Comparison of ENCODE assay signal across 8 cellular contexts in the genomic region with DNA sequence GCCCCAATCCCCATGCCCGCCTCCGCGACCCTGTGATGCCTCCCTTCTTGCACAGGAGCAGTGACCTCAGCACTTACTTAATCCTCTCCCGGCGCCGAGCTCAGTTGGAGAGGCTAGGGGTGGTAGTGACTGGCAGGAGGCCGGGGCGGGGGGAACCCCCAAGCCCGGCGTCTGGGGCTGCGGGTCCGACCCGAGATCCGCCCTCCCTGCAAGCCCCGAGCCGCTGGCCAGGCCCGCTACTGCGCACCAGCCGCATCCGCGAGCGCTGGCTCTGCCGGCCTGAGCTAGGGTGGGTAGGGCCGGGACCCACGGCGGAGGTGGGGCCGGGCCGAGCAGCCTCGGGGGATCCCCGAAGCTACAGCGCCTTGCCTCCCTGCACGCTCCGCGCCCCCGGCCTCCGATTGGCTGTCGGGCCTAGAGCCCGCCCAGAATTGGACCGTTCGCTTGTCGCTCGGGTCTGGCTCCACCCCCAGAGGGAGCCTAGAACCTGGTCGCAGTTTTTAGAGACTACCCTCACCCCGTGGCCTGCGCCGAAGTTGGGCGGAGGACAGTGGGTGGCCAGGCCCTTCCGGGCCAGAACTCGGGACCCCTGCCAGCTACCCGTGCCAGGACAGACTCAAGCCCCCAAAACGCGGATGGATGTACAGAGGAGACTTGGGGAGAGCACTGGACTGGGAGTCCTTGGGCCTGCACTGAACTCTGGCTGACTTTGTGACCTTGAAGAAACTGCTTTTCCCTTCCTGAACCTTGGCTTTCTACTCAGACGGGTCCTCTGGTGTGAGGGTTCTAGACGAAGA. TPM values are rescaled to one million over a fixed set of nuclear protein-coding genes. Genes with fewer than 3 reads are reported as not detected.
A peak's percentile ranks its signal among the peaks of the same experiment; 100 is the strongest.
DNase-seq lines count a peak whose midpoint lies in the region; ATAC-seq and TF ChIP-seq lines count a peak whose summit lies in the region.

C3orf18 (minus strand) TSS at position 362 of the 797 bp plus-strand sequence. CDS start 2,048 bp downstream, outside the sequence.

- intact Hi-C loops in head of caudate nucleus (cut with DNase I), result loop anchor here (5.0 kb wide), 2 partner anchors 205 to 815 kb away; no protein-coding TSS in a partner anchor
- intact Hi-C loops in testis (cut with DNase I; ENCODE audit: low total_unique reads), result no loop called here

- H3K9me3 ChIP-seq in Karpas-422 (ENCODE audit: low read length) (no peaks in the 10 kb centered on the region), osteoblast (ENCODE audit: low read depth, low read length) (no peaks in the 10 kb centered on the region), testis (no peaks in the 10 kb centered on the region)

- ATAC-seq in GM21717 (IDR thresholded peaks at IDR 0.05; ENCODE audit: unreplicated experiment), result peak; percentile 73
- peak; percentile 89 for ATAC-seq in SK-N-SH treated with all-trans-retinoic acid at 6 μM for 48 hours
- peak; percentile 80 to 84 for ATAC-seq in activated naive CD4-positive, alpha-beta T cell treated with anti-CD3 and anti-CD28 coated beads, Interleukin-2, amount 50 U/mL, for 72 hours

- WGBS in testis, 2 donors, result 2 to 8% methylated on average over 5 to 53 of the region's 54 CpGs

- H2AFZ ChIP-seq in Karpas-422 (ENCODE audit: low read length), result peak within 1 kb of the TSS; percentile 88
- H2AFZ ChIP-seq in osteoblast (ENCODE audit: low read length), result peak within 1 kb of the TSS; percentile 93

- H3K4me3 ChIP-seq in Karpas-422 (ENCODE audit: low read length), result peak within 1 kb of the TSS; percentile 88
- peak within 1 kb of the TSS; percentile 91 for H3K4me3 ChIP-seq in osteoblast (ENCODE audit: insufficient read depth, low read length)
- peak within 1 kb of the TSS; percentile 63 to 79 for H3K4me3 ChIP-seq in testis

- H3K27me3 ChIP-seq in Karpas-422 (ENCODE audit: low read length), result no peaks in the 10 kb centered on the region
- no peaks in the 10 kb centered on the region for H3K27me3 ChIP-seq in osteoblast (ENCODE audit: insufficient read depth, low read length)
- no peaks in the 10 kb centered on the region for H3K27me3 ChIP-seq in testis

- peaks cover 29 to 41% of the 10 kb centered on the region in 2 donors for H3K36me3 Mint-ChIP-seq in activated naive CD4-positive, alpha-beta T cell treated with anti-CD3 and anti-CD28 coated beads, Interleukin-2, amount 50 U/mL, for 72 hours

- H4K20me1 ChIP-seq in Karpas-422 (ENCODE audit: insufficient read depth, low read depth, low read length) (no peaks in the 10 kb centered on the region), osteoblast (ENCODE audit: insufficient read depth, low read length) (no peaks in the 10 kb centered on the region)

- H3K4me1 ChIP-seq in Karpas-422 (ENCODE audit: low read length), result peaks cover 29% of the 10 kb centered on the region
- peaks cover 29% of the 10 kb centered on the region for H3K4me1 ChIP-seq in osteoblast (ENCODE audit: insufficient read depth, low read length)
- H3K4me1 ChIP-seq in testis, result peaks cover 14% of the 10 kb centered on the region

- H3K9ac ChIP-seq in Karpas-422 (ENCODE audit: low read length), result peak within 1 kb of the TSS; percentile 82

- peak within 1 kb of the TSS; percentile 98 to 99 for H3K27ac Mint-ChIP-seq in activated naive CD4-positive, alpha-beta T cell treated with anti-CD3 and anti-CD28 coated beads, Interleukin-2, amount 50 U/mL, for 72 hours

- no peak for TF ChIP-seq POLR2A in testis (IDR thresholded peaks at IDR 0.05)

- H3K27ac ChIP-seq in Karpas-422 (ENCODE audit: low read length), result no peak within 1 kb of the TSS
- peak within 1 kb of the TSS; percentile 63 for H3K27ac ChIP-seq in osteoblast (ENCODE audit: low read depth, low read length)
- H3K27ac ChIP-seq in testis, result peak within 1 kb of the TSS; percentile 28 to 84

- TF ChIP-seq CTCF in osteoblast (IDR thresholded peaks at IDR 0.05; ENCODE audit: extremely low read depth, low read depth, low read length) (no peak), testis (IDR thresholded peaks at IDR 0.05) (no peak)

- peaks cover 5% of the 10 kb centered on the region; the same call in 1 of the 2 replicates for H3K79me2 ChIP-seq in Karpas-422 (ENCODE audit: low read length)
- peaks cover 23% of the 10 kb centered on the region for H3K79me2 ChIP-seq in osteoblast (ENCODE audit: insufficient read depth, low read length)

- H3K4me2 ChIP-seq in Karpas-422 (ENCODE audit: low read depth, low read length, poor library complexity, severe bottlenecking) (peak within 1 kb of the TSS; percentile 74), osteoblast (ENCODE audit: insufficient read depth, low read length) (peak within 1 kb of the TSS; percentile 94)

- DNase-seq in DMS79 treated with DMSO at 0.1 percent for 48 hours (lab: John Stamatoyannopoulos, UW) (peak; percentile 25), Karpas-422 (peak; percentile 97), head of caudate nucleus (peak; percentile 82 to 97 (median 94)), osteoblast (ENCODE audit: insufficient read length, low spot score, missing footprints) (peak; percentile 99), testis (peak; percentile 95)
- peak; percentile 96 to 97 for DNase-seq in activated naive CD4-positive, alpha-beta T cell treated with anti-CD3 and anti-CD28 coated beads, Interleukin-2, amount 50 U/mL, for 72 hours (ENCODE audit: low spot score in 2 of 2)

- H3K9me3 Mint-ChIP-seq in activated naive CD4-positive, alpha-beta T cell treated with anti-CD3 and anti-CD28 coated beads, Interleukin-2, amount 50 U/mL, for 72 hours, result no peaks in the 10 kb centered on the region

- no peaks in the 10 kb centered on the region for H3K9me2 ChIP-seq in Karpas-422 (replicated peaks; ENCODE audit: insufficient read depth, low read length)

- no peaks in the 10 kb centered on the region for H3K36me3 ChIP-seq in Karpas-422 (ENCODE audit: insufficient read depth, low read length)
- H3K36me3 ChIP-seq in osteoblast (ENCODE audit: insufficient read depth, low read length), result no peaks in the 10 kb centered on the region
- H3K36me3 ChIP-seq in testis (ENCODE audit: low read depth, missing control alignments), result no peaks in the 10 kb centered on the region

TF ChIP-seq in SK-N-SH treated with all-trans-retinoic acid at 6 μM for 48 hours, 23 proteins besides CTCF, POLR2A, EP300 and RAD21 (continues in another document):
- TF ChIP-seq ARNTL (CRISPR knock-in tag; IDR thresholded peaks at IDR 0.05; ENCODE audit: borderline replicate concordance, low read depth) (no peak), ZNF70 (CRISPR knock-in tag; IDR thresholded peaks at IDR 0.05) (no peak), ZFP3 (CRISPR knock-in tag; IDR thresholded peaks at IDR 0.05) (no peak), SNAI2 (CRISPR knock-in tag; IDR thresholded peaks at IDR 0.05) (no peak), ZNF8 (CRISPR knock-in tag; IDR thresholded peaks at IDR 0.05) (no peak), PPARA (CRISPR knock-in tag; IDR thresholded peaks at IDR 0.05; ENCODE audit: borderline replicate concordance) (no peak), OSR1 (CRISPR knock-in tag; IDR thresholded peaks at IDR 0.05) (no peak), TOX (CRISPR knock-in tag; IDR thresholded peaks at IDR 0.05; ENCODE audit: borderline replicate concordance) (no peak), RARB (CRISPR knock-in tag; IDR thresholded peaks at IDR 0.05) (no peak), ESRRG (CRISPR knock-in tag; IDR thresholded peaks at IDR 0.05) (no peak), ISL1 (CRISPR knock-in tag; IDR thresholded peaks at IDR 0.05) (no peak)
- TF ChIP-seq, protein P1, sequence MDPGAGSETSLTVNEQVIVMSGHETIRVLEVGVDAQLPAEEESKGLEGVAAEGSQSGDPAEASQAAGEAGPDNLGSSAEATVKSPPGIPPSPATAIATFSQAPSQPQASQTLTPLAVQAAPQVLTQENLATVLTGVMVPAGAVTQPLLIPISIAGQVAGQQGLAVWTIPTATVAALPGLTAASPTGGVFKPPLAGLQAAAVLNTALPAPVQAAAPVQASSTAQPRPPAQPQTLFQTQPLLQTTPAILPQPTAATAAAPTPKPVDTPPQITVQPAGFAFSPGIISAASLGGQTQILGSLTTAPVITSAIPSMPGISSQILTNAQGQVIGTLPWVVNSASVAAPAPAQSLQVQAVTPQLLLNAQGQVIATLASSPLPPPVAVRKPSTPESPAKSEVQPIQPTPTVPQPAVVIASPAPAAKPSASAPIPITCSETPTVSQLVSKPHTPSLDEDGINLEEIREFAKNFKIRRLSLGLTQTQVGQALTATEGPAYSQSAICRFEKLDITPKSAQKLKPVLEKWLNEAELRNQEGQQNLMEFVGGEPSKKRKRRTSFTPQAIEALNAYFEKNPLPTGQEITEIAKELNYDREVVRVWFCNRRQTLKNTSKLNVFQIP (CRISPR knock-in tag; IDR thresholded peaks at IDR 0.05; ENCODE audit: borderline replicate concordance, low read depth), result no peak
- TF ChIP-seq, protein P2, sequence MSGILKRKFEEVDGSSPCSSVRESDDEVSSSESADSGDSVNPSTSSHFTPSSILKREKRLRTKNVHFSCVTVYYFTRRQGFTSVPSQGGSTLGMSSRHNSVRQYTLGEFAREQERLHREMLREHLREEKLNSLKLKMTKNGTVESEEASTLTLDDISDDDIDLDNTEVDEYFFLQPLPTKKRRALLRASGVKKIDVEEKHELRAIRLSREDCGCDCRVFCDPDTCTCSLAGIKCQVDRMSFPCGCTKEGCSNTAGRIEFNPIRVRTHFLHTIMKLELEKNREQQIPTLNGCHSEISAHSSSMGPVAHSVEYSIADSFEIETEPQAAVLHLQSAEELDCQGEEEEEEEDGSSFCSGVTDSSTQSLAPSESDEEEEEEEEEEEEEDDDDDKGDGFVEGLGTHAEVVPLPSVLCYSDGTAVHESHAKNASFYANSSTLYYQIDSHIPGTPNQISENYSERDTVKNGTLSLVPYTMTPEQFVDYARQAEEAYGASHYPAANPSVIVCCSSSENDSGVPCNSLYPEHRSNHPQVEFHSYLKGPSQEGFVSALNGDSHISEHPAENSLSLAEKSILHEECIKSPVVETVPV (CRISPR knock-in tag; IDR thresholded peaks at IDR 0.05), result no peak

RNA-seq across cellular contexts. Expression of gene C3orf18, which starts in this region (rescaled TPM):
- 0.15 and 3.3 TPM in 2 replicates for total RNA-seq in Karpas-422 (2014; rRNA removed; shearing (Covaris generic); ENCODE audit: low replicate concordance)
- 10 to 100 TPM; 21.4 to 42.4 TPM for total RNA-seq in activated naive CD4-positive, alpha-beta T cell treated with anti-CD3 and anti-CD28 coated beads, Interleukin-2, amount 50 U/mL, for 72 hours
- 17.7 and 18.8 TPM in 2 replicates for total RNA-seq in osteoblast
- total RNA-seq in testis, result 10 to 100 TPM; 21.0 to 28.8 TPM
- polyA plus RNA-seq in testis (ENCODE audit: insufficient read depth, low read depth, low replicate concordance), result 14.9 TPM

Comparison
In these comparisons a context has a peak if more than half of its experiments do, and no peak if none do; other contexts are left out.
1. DNase-seq: peak in every context shown above with its lines; median percentile 99 in osteoblast; 97 in Karpas-422; 96 in activated naive CD4-positive, alpha-beta T cell treated with anti-CD3 and anti-CD28 coated beads, Interleukin-2, amount 50 U/mL, for 72 hours; 95 in testis; 94 in head of caudate nucleus; 25 in DMS79 treated with DMSO at 0.1 percent for 48 hours.